Comparison of ENCODE assay signal across 7 cellular contexts in the genomic region with DNA sequence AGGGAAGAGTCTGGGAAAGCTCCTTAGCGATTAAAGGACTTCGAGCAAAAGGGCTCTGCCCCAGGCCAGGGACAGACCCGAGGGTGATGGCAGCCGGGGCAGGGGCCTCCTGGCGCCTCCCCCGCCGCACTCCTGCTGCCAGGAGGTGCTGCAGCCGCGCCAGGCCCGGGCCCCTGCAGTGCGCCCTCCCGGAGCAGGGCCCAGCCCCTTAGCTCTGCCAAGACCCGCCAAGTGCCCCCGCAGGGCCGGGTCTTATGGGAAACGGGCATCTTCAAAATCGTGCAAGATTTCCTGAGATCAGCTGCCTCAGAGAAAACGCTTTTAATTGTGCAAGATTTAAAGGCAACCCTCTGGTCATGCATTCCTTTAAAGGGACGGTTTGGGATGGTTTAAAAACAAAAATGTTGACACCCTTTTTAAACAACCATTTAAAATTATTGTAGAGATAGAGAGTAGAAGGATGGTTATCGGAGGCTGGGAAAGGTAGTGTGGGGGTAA. TPM values are rescaled to one million over a fixed set of nuclear protein-coding genes. Genes with fewer than 3 reads are reported as not detected.
DNase-seq lines count a peak whose midpoint lies in the region; ATAC-seq and TF ChIP-seq lines count a peak whose summit lies in the region.

No MANE protein-coding gene starts in this region.

- H3K36me3 ChIP-seq in HEK293 (ENCODE audit: control insufficient read depth in 2 of 2, insufficient read depth in 1 of 2, low read length in 2 of 2) (peaks cover 0 to 3% of the 10 kb centered on the region in 2 experiments; a peak in 1 of 3 replicates), aorta (ENCODE audit: control insufficient read depth in 1 of 2, insufficient read depth in 2 of 2, low read length in 1 of 2) (no peaks in the 10 kb centered on the region)

- no peaks in the 10 kb centered on the region for H3K9me3 ChIP-seq in HEK293 (ENCODE audit: control insufficient read depth, insufficient read depth, low read depth, low read length)
- H3K9me3 ChIP-seq in aorta (ENCODE audit: control insufficient read depth, low read length) = no peaks in the 10 kb centered on the region

- no peaks in the 10 kb centered on the region for H3K9me3 Mint-ChIP-seq in dendritic cell treated with granulocyte-macrophage colony-stimulating factor and Interleukin-4, amounts not matched to agents 40 ng/mL and 50 ng/mL, for 4 days
- H3K9me3 Mint-ChIP-seq in mesothelial cell of epicardium = no peaks in the 10 kb centered on the region

- H3K27ac Mint-ChIP-seq in dendritic cell treated with granulocyte-macrophage colony-stimulating factor and Interleukin-4, amounts not matched to agents 40 ng/mL and 50 ng/mL, for 4 days = peak overlapping the region; percentile 88
- H3K27ac Mint-ChIP-seq in mesothelial cell of epicardium = peak overlapping the region; percentile 47

- WGBS in aorta, 2 donors = 1 to 2% methylated on average over 20 of the region's 20 CpGs

- peaks cover 42% of the 10 kb centered on the region for H3K27me3 Mint-ChIP-seq in dendritic cell treated with granulocyte-macrophage colony-stimulating factor and Interleukin-4, amounts not matched to agents 40 ng/mL and 50 ng/mL, for 4 days
- H3K27me3 Mint-ChIP-seq in mesothelial cell of epicardium (ENCODE audit: low read depth) = no peaks in the 10 kb centered on the region

- TF ChIP-seq CTCF in HEK293 (tag by site-specific recombination; IDR thresholded peaks at IDR 0.05) (no peak), mesothelial cell of epicardium (IDR thresholded peaks at IDR 0.05; ENCODE audit: unreplicated experiment) (no peak)

- CTCF ChIA-PET in HEK293 (lab: Yijun Ruan, JAX) = interaction anchor here (0.5 to 1.2 kb wide), 9 partner anchors 10 to 485 kb away, joined by 3 to 5 read pairs (median 3); partner anchors contain the start of gene HABP4

- peak overlapping the region; percentile 84 for H3K4me3 Mint-ChIP-seq in dendritic cell treated with granulocyte-macrophage colony-stimulating factor and Interleukin-4, amounts not matched to agents 40 ng/mL and 50 ng/mL, for 4 days
- peak overlapping the region; percentile 72 for H3K4me3 Mint-ChIP-seq in mesothelial cell of epicardium

- no peaks in the 10 kb centered on the region for H3K27me3 ChIP-seq in aorta (ENCODE audit: control insufficient read depth in 1 of 2, insufficient read depth in 2 of 2, low read length in 1 of 2)

- H3K27ac ChIP-seq in HEK293 (ENCODE audit: extremely low read depth, low read depth, low read length) (peak overlapping the region; percentile 43; the same call in 1 of the 2 replicates), aorta (ENCODE audit: low read depth in 1 of 2, low read length in 2 of 2) (peak overlapping the region; percentile 84 to 93)

- peak; percentile 31 to 50 for DNase-seq in NCI-H524 (lab: John Stamatoyannopoulos, UW)
- no peak for DNase-seq in mesothelial cell of epicardium (ENCODE audit: low spot score in 2 of 2, unreplicated experiment in 2 of 2)
- no peak for DNase-seq in aorta
- no peak for DNase-seq in ecto neural progenitor cell (ENCODE audit: low spot score)

- H3K4me1 Mint-ChIP-seq in dendritic cell treated with granulocyte-macrophage colony-stimulating factor and Interleukin-4, amounts not matched to agents 40 ng/mL and 50 ng/mL, for 4 days (ENCODE audit: low read depth) = peaks cover 11% of the 10 kb centered on the region
- peaks cover 18% of the 10 kb centered on the region for H3K4me1 Mint-ChIP-seq in mesothelial cell of epicardium

- no peaks in the 10 kb centered on the region for H3K36me3 Mint-ChIP-seq in dendritic cell treated with granulocyte-macrophage colony-stimulating factor and Interleukin-4, amounts not matched to agents 40 ng/mL and 50 ng/mL, for 4 days (ENCODE audit: low read depth)
- no peaks in the 10 kb centered on the region for H3K36me3 Mint-ChIP-seq in mesothelial cell of epicardium

- ATAC-seq in GM18520 (IDR thresholded peaks at IDR 0.05; ENCODE audit: unreplicated experiment) = peak; percentile 16
- ATAC-seq in aorta (ENCODE audit: low FRiP score) = no peak

- peak overlapping the region; percentile 67 for H3K4me3 ChIP-seq in HEK293 (ENCODE audit: low read depth, low read length)
- peak overlapping the region; percentile 90 to 92 for H3K4me3 ChIP-seq in aorta (ENCODE audit: low read length in 2 of 2)

- peaks cover 3% of the 10 kb centered on the region; the same call in 1 of the 2 replicates for H3K4me1 ChIP-seq in HEK293 (ENCODE audit: control insufficient read depth, insufficient read depth, low read length)
- peaks cover 0 to 3% of the 10 kb centered on the region in 2 donors for H3K4me1 ChIP-seq in aorta (ENCODE audit: control insufficient read depth in 1 of 2, insufficient read depth in 2 of 2, low read length in 2 of 2)

- POLR2A ChIA-PET in HEK293 (lab: Yijun Ruan, JAX) = interaction anchor here (0.5 to 0.6 kb wide), 2 partner anchors 115 to 223 kb away, joined by 3 to 6 read pairs; no protein-coding TSS in a partner anchor

- intact Hi-C loops in dendritic cell treated with granulocyte-macrophage colony-stimulating factor and Interleukin-4, amounts not matched to agents 40 ng/mL and 50 ng/mL, for 4 days (cut with micrococcal nuclease) = loop anchor here (5.0 to 10.0 kb wide), 2 partner anchors 112 to 240 kb away; partner anchors contain the start of gene HABP4
- intact Hi-C loops in aorta (cut with DNase I) = loop anchor here (2.0 to 10.0 kb wide), 6 partner anchors 45 to 150 kb away; partner anchors contain the start of genes PRXL2C (in 2 of the 2), ZNF367 (in 2 of the 2) and HABP4 (in 1 of the 2)

TF ChIP-seq in HEK293, 187 proteins besides CTCF, POLR2A, EP300 and RAD21 (continues in another document):
- TF ChIP-seq ZNF792 (tag by site-specific recombination; IDR thresholded peaks at IDR 0.05) (no peak), EGR2 (tag by site-specific recombination; IDR thresholded peaks at IDR 0.05; ENCODE audit: low read depth) (no peak), ZNF433 (tag by site-specific recombination; IDR thresholded peaks at IDR 0.05; ENCODE audit: low read depth) (no peak), ZNF175 (tag by site-specific recombination; IDR thresholded peaks at IDR 0.05) (no peak), ZNF10 (tag by site-specific recombination; IDR thresholded peaks at IDR 0.05) (no peak), ZNF292 (tag by site-specific recombination; IDR thresholded peaks at IDR 0.05; ENCODE audit: borderline replicate concordance, low read depth) (no peak), ZBTB49 (tag by site-specific recombination; IDR thresholded peaks at IDR 0.05; ENCODE audit: low read depth) (no peak), ZNF335 (tag by site-specific recombination; conservative IDR thresholded peaks at IDR 0.05) (peak; percentile 49; the same call in 1 of the 2 replicates)
- TF ChIP-seq, protein P1, sequence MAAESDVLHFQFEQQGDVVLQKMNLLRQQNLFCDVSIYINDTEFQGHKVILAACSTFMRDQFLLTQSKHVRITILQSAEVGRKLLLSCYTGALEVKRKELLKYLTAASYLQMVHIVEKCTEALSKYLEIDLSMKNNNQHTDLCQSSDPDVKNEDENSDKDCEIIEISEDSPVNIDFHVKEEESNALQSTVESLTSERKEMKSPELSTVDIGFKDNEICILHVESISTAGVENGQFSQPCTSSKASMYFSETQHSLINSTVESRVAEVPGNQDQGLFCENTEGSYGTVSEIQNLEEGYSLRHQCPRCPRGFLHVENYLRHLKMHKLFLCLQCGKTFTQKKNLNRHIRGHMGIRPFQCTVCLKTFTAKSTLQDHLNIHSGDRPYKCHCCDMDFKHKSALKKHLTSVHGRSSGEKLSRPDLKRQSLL (tag by site-specific recombination; IDR thresholded peaks at IDR 0.05) = no peak
- TF ChIP-seq, protein P2, sequence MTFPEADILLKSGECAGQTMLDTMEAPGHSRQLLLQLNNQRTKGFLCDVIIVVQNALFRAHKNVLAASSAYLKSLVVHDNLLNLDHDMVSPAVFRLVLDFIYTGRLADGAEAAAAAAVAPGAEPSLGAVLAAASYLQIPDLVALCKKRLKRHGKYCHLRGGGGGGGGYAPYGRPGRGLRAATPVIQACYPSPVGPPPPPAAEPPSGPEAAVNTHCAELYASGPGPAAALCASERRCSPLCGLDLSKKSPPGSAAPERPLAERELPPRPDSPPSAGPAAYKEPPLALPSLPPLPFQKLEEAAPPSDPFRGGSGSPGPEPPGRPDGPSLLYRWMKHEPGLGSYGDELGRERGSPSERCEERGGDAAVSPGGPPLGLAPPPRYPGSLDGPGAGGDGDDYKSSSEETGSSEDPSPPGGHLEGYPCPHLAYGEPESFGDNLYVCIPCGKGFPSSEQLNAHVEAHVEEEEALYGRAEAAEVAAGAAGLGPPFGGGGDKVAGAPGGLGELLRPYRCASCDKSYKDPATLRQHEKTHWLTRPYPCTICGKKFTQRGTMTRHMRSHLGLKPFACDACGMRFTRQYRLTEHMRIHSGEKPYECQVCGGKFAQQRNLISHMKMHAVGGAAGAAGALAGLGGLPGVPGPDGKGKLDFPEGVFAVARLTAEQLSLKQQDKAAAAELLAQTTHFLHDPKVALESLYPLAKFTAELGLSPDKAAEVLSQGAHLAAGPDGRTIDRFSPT (tag by site-specific recombination; IDR thresholded peaks at IDR 0.05) = peak; percentile 42; the same call in 1 of the 2 replicates

RNA-seq across cellular contexts. Expression of gene CDC14B, which starts 52.4 kb away (rescaled TPM):
- total RNA-seq in mesothelial cell of epicardium (39.0 to 40.1 TPM (median 39.3 TPM) in 3 replicates), aorta (10 to 100 TPM; 27.9 to 37.9 TPM)
- polyA plus RNA-seq in aorta = 10 to 100 TPM; 12.8 to 22.9 TPM

Comparison
In these comparisons a context has a peak if more than half of its experiments do, and no peak if none do; other contexts are left out.
1. DNase-seq: peak in NCI-H524 (2 of 2); none in mesothelial cell of epicardium (0 of 2), aorta (0 of 2) and ecto neural progenitor cell (single experiment).